8 cellular contexts compared by ENCODE assay signal in genomic region chr5:150485770-150486401, GRCh38. TPM values are rescaled to one million over a fixed set of nuclear protein-coding genes. Genes with fewer than 3 reads are reported as not detected.
A peak's percentile ranks its signal among the peaks of the same experiment; 100 is the strongest.
DNase-seq lines count a peak whose midpoint lies in the region; ATAC-seq and TF ChIP-seq lines count a peak whose summit lies in the region.

No MANE protein-coding gene starts in this region.

- ATAC-seq in thoracic aorta (ENCODE audit: insufficient number of reproducible peaks, low FRiP score, low read depth): peak; percentile 18

- H3K36me3 ChIP-seq in HUES48 (ENCODE audit: control insufficient read depth, insufficient read depth, low read length) (peaks cover 3% of the 10 kb centered on the region; the same call in 1 of the 2 replicates), thoracic aorta (no peaks in the 10 kb centered on the region)

- no peak for TF ChIP-seq CTCF in GM10248 (IDR thresholded peaks at IDR 0.05; ENCODE audit: control extremely low read depth, extremely low read depth, low read depth, missing control alignments)
- no peak for TF ChIP-seq CTCF in epithelial cell of proximal tubule (conservative IDR thresholded peaks at IDR 0.05; ENCODE audit: low read depth, low read length)
- TF ChIP-seq CTCF in thoracic aorta (IDR thresholded peaks at IDR 0.05): no peak

- POLR2A ChIA-PET in GM10248 (lab: Yijun Ruan, JAX): interaction anchor here (0.8 kb wide), 1 partner anchor 40 kb away, joined by 3 read pairs; no protein-coding TSS in a partner anchor

- H3K27me3 ChIP-seq in HUES48 (ENCODE audit: control insufficient read depth, insufficient read depth, low read length): no peaks in the 10 kb centered on the region
- H3K27me3 ChIP-seq in thoracic aorta (replicated peaks; ENCODE audit: insufficient read depth): no peaks in the 10 kb centered on the region

- H3K9me3 ChIP-seq in HUES48 (ENCODE audit: control insufficient read depth, insufficient read depth, low read length): no peaks in the 10 kb centered on the region
- no peaks in the 10 kb centered on the region for H3K9me3 ChIP-seq in thoracic aorta

- H3K4me3 ChIP-seq in HUES48 (ENCODE audit: low read depth, low read length): peak overlapping the region; percentile 84
- peak overlapping the region; percentile 94 for H3K4me3 ChIP-seq in epithelial cell of proximal tubule (ENCODE audit: low read depth, low read length)
- peak overlapping the region; percentile 95 for H3K4me3 ChIP-seq in thoracic aorta

- CTCF ChIA-PET in GM10248 (lab: Yijun Ruan, JAX): interaction anchor here (0.8 to 2.5 kb wide), 7 partner anchors 8 to 87 kb away, joined by 3 to 7 read pairs (median 4); no protein-coding TSS in a partner anchor

- peak; percentile 56 for DNase-seq in GM10248 (ENCODE audit: extremely low spot score)
- peak; percentile 73 for DNase-seq in activated CD8-positive, alpha-beta memory T cell treated with anti-CD3 and anti-CD28 coated beads for 24 hours
- DNase-seq in epithelial cell of proximal tubule (ENCODE audit: low read depth): no peak
- peak; percentile 66 for DNase-seq in myocyte (ENCODE audit: low read depth)
- no peak for DNase-seq in thoracic aorta (ENCODE audit: low spot score)
- DNase-seq in GDM1 (lab: John Stamatoyannopoulos, UW): no peak
- DNase-seq in NOMO-1 (lab: John Stamatoyannopoulos, UW; ENCODE audit: unreplicated experiment in 2 of 2): no peak

- peak overlapping the region; percentile 98 for H3K27ac ChIP-seq in HUES48 (ENCODE audit: low read depth, low read length)
- peak overlapping the region; percentile 88 to 95 for H3K27ac ChIP-seq in thoracic aorta

- peak overlapping the region; percentile 85 for H3K9ac ChIP-seq in HUES48 (ENCODE audit: low read depth, low read length)

- H3K4me1 ChIP-seq in HUES48 (ENCODE audit: control insufficient read depth, insufficient read depth, low read length) (peaks cover 56% of the 10 kb centered on the region), thoracic aorta (ENCODE audit: control insufficient read depth in 1 of 2, low read depth in 2 of 2) (peaks cover 35 to 41% of the 10 kb centered on the region in 2 donors)

RNA-seq across cellular contexts. Expression of gene NDST1, which starts 22.0 kb away (rescaled TPM):
- 64.2 and 65.4 TPM in 2 replicates for total RNA-seq in epithelial cell of proximal tubule
- total RNA-seq in myocyte: 73.7 and 105 TPM in 2 replicates
- polyA plus RNA-seq in myocyte (2012): 353 TPM
- total RNA-seq in thoracic aorta: 100 to 1,000 TPM; 112 to 131 TPM

RNA-seq across cellular contexts. Expression of gene RPS14, which starts 36.3 kb away (rescaled TPM):
- total RNA-seq in epithelial cell of proximal tubule: 2,963 and 3,646 TPM in 2 replicates
- total RNA-seq in myocyte: 1,461 and 1,734 TPM in 2 replicates
- polyA plus RNA-seq in myocyte (2012): 2,827 TPM
- 1,000 to 10,000 TPM; 1,311 to 1,492 TPM for total RNA-seq in thoracic aorta

Comparison
In these comparisons a context has a peak if more than half of its experiments do, and no peak if none do; other contexts are left out.
1. DNase-seq: peak in GM10248 (single experiment), activated CD8-positive, alpha-beta memory T cell treated with anti-CD3 and anti-CD28 coated beads for 24 hours (single experiment) and myocyte (single experiment); none in epithelial cell of proximal tubule (single experiment), thoracic aorta (single experiment), GDM1 (single experiment) and NOMO-1 (0 of 2).
2. Peak in every context shown above with its lines, with median percentiles within 50 percentile points of each other: H3K4me3 ChIP-seq.